ENCODE assay signal across 20 cellular contexts in genomic region chr13:48393030-48393697, GRCh38. TPM values are rescaled to one million over a fixed set of nuclear protein-coding genes. Genes with fewer than 3 reads are reported as not detected.
"Had no signal": no experiment of that assay in that cellular context is flagged by ENCODE, and none has a peak within 500 bp of the region (broad histone marks: within the 10 kb centered on the region; RNA-seq: fewer than 3 reads in every experiment).

No MANE protein-coding gene starts in this region.

- H3K4me2 ChIP-seq: SK-N-SH had no signal

- H3K9me2 ChIP-seq: SK-N-SH had no signal

- H3K9ac ChIP-seq: SK-N-SH had no signal

- FAIRE-seq: RCC 7860 had no signal

- H3K27me3 ChIP-seq: MG63 had no signal

- H3K4me3 ChIP-seq: MG63 had no signal

- H3K9me3 ChIP-seq: MG63, SK-N-SH had no signal

- DNase-seq: KBM-7, MG63, NCI-H1092 treated with DMSO at 0.1 percent for 48 hours, NCI-H1436, NCI-H187, NCI-H2029, NCI-H2081 treated with DMSO at 0.1 percent for 48 hours, NCI-H2171, NCI-H226, NCI-H446, NCI-H510A, NCI-H524 treated with DMSO at 0.1 percent for 48 hours, NCI-H69, NCI-H774, Right ventricle myocardium superior, RPMI8226, SK-N-SH, SW 1271 had no signal

RNA-seq across cellular contexts. Expression of gene LPAR6, which starts 19.7 kb away (rescaled TPM):
- total RNA-seq: HT1080 had no signal
